In genomic region chr7:107170051-107170661, GRCh38 we compare ENCODE assay signal across 8 cellular contexts. TPM values are rescaled to one million over a fixed set of nuclear protein-coding genes. Genes with fewer than 3 reads are reported as not detected.
DNase-seq lines count a peak whose midpoint lies in the region; ATAC-seq and TF ChIP-seq lines count a peak whose summit lies in the region.

No MANE protein-coding gene starts in this region.

- no peaks in the 10 kb centered on the region for H3K36me3 Mint-ChIP-seq in mesothelial cell of epicardium

- peak overlapping the region; percentile 97 for H3K4me3 ChIP-seq in HL-60 (replicated peaks; ENCODE audit: insufficient read depth, low read length)
- H3K4me3 ChIP-seq in cardiac fibroblast (replicated peaks in 1 of 2; ENCODE audit: low read depth in 2 of 2, low read length in 2 of 2), result peak overlapping the region; percentile 83 to 94

- peak overlapping the region; percentile 97 for H3K27ac Mint-ChIP-seq in mesothelial cell of epicardium

- ATAC-seq in HG02759 (IDR thresholded peaks at IDR 0.05; ENCODE audit: unreplicated experiment), result no peak

- H3K4me1 Mint-ChIP-seq in mesothelial cell of epicardium, result peaks cover 35% of the 10 kb centered on the region

- intact Hi-C loops in posterior cingulate gyrus (cut with DNase I), result loop anchor here (10.0 kb wide), 1 partner anchor 575 kb away; the partner anchor contains the start of gene CBLL1

- peak overlapping the region; percentile 97 for H3K4me3 Mint-ChIP-seq in mesothelial cell of epicardium

- H3K27me3 ChIP-seq in HL-60 (ENCODE audit: insufficient read depth, poor library complexity, severe bottlenecking), result no peaks in the 10 kb centered on the region

- DNase-seq in HL-60 (ENCODE audit: low read depth in 1 of 2, low spot score in 1 of 2), result no peak
- no peak for DNase-seq in cardiac fibroblast (ENCODE audit: low read depth in 2 of 2)
- DNase-seq in mesothelial cell of epicardium (ENCODE audit: low spot score in 2 of 2, unreplicated experiment in 2 of 2), result no peak
- no peak for DNase-seq in posterior cingulate gyrus
- no peak for DNase-seq in NCI-H1105 treated with DMSO at 0.1 percent for 48 hours (lab: John Stamatoyannopoulos, UW)
- DNase-seq in NCI-H2081 (lab: John Stamatoyannopoulos, UW), result no peak

- H3K9me3 Mint-ChIP-seq in mesothelial cell of epicardium, result no peaks in the 10 kb centered on the region

- no peaks in the 10 kb centered on the region for H3K27me3 Mint-ChIP-seq in mesothelial cell of epicardium (ENCODE audit: low read depth)

- TF ChIP-seq CTCF in 22Rv1 (IDR thresholded peaks at IDR 0.05) (no peak; the same call in 1 of the 2 replicates), HL-60 (IDR thresholded peaks at IDR 0.05; ENCODE audit: insufficient read depth, low read length) (no peak), cardiac fibroblast (IDR thresholded peaks at IDR 0.05; ENCODE audit: low read depth, low read length) (no peak), mesothelial cell of epicardium (IDR thresholded peaks at IDR 0.05; ENCODE audit: unreplicated experiment) (no peak)

- H3K27ac ChIP-seq in 22Rv1, result peak overlapping the region; percentile 94
- H3K27ac ChIP-seq in HL-60 (replicated peaks), result peak overlapping the region; percentile 93

RNA-seq across cellular contexts. Expression of gene HBP1, which starts 1.4 kb away (rescaled TPM):
- 67.5 to 76.0 TPM (median 69.8 TPM) in 3 replicates for total RNA-seq in mesothelial cell of epicardium
